Comparison of ENCODE assay signal across 8 cellular contexts in the genomic region with DNA sequence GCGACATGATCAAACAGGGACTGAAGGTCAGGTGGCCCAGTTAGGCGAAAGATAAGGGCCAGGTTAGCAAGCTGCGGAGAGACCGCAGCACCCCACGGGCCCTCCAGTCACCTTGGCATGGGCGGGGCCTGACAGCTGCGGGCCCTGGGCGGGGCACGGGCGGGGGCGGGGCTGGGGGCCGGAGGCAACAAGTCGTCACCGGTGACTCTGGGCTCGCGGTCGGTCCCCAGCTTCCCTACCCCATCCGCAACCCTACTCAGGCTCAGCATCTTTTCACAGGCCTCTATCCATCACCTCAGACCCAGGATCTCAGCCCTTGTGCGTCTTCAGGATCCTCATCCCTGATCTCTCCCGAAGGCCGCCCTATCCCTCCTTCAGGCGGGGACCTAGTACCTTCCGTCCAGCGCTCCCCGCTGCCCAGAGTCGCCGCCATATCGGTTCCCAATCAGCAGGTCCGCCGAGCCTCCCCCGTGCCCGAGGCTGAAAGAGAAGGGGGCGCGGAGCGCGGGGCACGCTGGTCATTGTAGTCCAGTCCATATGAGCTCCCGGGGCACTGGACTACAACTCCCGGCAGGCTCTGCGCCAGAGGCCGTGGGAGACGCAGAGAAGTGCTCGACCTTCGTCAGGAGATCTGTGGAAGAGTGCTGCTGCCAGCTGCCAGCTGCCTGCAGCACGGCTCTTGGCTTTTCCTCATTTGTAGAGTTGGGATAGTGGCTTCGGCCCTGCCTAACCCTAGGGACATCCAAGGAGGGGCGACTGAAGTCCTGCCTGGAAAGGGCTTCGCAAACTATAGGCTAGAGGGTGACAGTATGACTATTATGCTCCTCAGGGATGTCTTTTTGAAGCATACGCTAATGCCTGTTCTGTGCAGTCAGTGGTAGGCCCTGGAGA. TPM values are rescaled to one million over a fixed set of nuclear protein-coding genes. Genes with fewer than 3 reads are reported as not detected.
DNase-seq lines count a peak whose midpoint lies in the region; ATAC-seq and TF ChIP-seq lines count a peak whose summit lies in the region.

A gene (minus strand): TSS at position 513 of the 891 bp plus-strand sequence. CDS start 80 bp downstream, at position 433.

- WGBS in liver, result 5% methylated on average over 49 of the region's 49 CpGs

- H3K27me3 Mint-ChIP-seq in CD14-positive monocyte (ENCODE audit: low read depth in 3 of 3), result peaks cover 0 to 2% (median 0%) of the 10 kb centered on the region in 3 donors
- H3K27me3 Mint-ChIP-seq in activated CD4-positive, alpha-beta memory T cell treated with anti-CD3 and anti-CD28 coated beads for 36 hours, result no peaks in the 10 kb centered on the region

- POLR2A ChIA-PET in activated CD4-positive, alpha-beta memory T cell treated with anti-CD3 and anti-CD28 coated beads for 36 hours (lab: Charles Lee), result interaction anchor here (0.7 to 5.1 kb wide), 15 partner anchors 8 to 124 kb away, joined by 3 to 79 read pairs (median 8); a partner anchor contains a TSS

- ATAC-seq in GM19438 (IDR thresholded peaks at IDR 0.05; ENCODE audit: low read depth, unreplicated experiment), result peak; percentile 91
- peak; percentile 90 for ATAC-seq in HG03571 (IDR thresholded peaks at IDR 0.05; ENCODE audit: unreplicated experiment)

- CTCF ChIA-PET in activated CD4-positive, alpha-beta memory T cell treated with anti-CD3 and anti-CD28 coated beads for 36 hours (lab: Charles Lee), result interaction anchor here (0.7 to 5.8 kb wide), 12 partner anchors 9 to 77 kb away, joined by 3 to 51 read pairs (median 10); a partner anchor contains a TSS

- peak within 1 kb of the TSS; percentile 39 to 82 for H3K9ac ChIP-seq in liver (ENCODE audit: low read depth in 1 of 2, low read length in 2 of 2)

- H3K4me1 ChIP-seq in liver (ENCODE audit: control insufficient read depth in 4 of 4, insufficient read depth in 4 of 4, low read length in 3 of 4), result peaks cover 0 to 11% (median 2%) of the 10 kb centered on the region in 4 donors

- no peaks in the 10 kb centered on the region for H3K27me3 ChIP-seq in dorsolateral prefrontal cortex
- no peaks in the 10 kb centered on the region for H3K27me3 ChIP-seq in liver (ENCODE audit: control insufficient read depth in 4 of 4, insufficient read depth in 4 of 4, low read length in 3 of 4)

- DNase-seq in CD14-positive monocyte (ENCODE audit: low spot score), result peak; percentile 84
- DNase-seq in NCI-H82 treated with DMSO at 0.1 percent for 48 hours (lab: John Stamatoyannopoulos, UW; ENCODE audit: unreplicated experiment), result peak; percentile 68
- DNase-seq in activated CD4-positive, alpha-beta memory T cell treated with anti-CD3 and anti-CD28 coated beads for 36 hours, result peak; percentile 96
- DNase-seq in dorsolateral prefrontal cortex, result peak; percentile 97 to 99 (median 98)
- peak; percentile 88 to 89 for DNase-seq in stimulated activated CD4-positive, alpha-beta T cell treated with anti-CD3 and anti-CD28 coated beads, Interleukin-4, amount 100 ng/mL, for 4 hours

- TF ChIP-seq RAD21 in liver (IDR thresholded peaks at IDR 0.05), result peak in 1 of 2 donors; percentile 26

- H3K9me3 ChIP-seq in liver (ENCODE audit: control insufficient read depth in 4 of 4, low read length in 3 of 4), result no peaks in the 10 kb centered on the region

- H3K4me3 ChIP-seq in dorsolateral prefrontal cortex (peak within 1 kb of the TSS; percentile 61 to 99 (median 92)), liver (ENCODE audit: low read depth in 1 of 3, low read length in 3 of 3) (peak within 1 kb of the TSS; percentile 72 to 90 (median 86))

- peak within 1 kb of the TSS; percentile 98 to 100 (median 100) for H3K27ac Mint-ChIP-seq in CD14-positive monocyte
- H3K27ac Mint-ChIP-seq in activated CD4-positive, alpha-beta memory T cell treated with anti-CD3 and anti-CD28 coated beads for 36 hours, result peak within 1 kb of the TSS; percentile 99

- H3K9me3 Mint-ChIP-seq in CD14-positive monocyte, result no peaks in the 10 kb centered on the region
- H3K9me3 Mint-ChIP-seq in activated CD4-positive, alpha-beta memory T cell treated with anti-CD3 and anti-CD28 coated beads for 36 hours, result no peaks in the 10 kb centered on the region

- intact Hi-C loops in CD14-positive monocyte (cut with micrococcal nuclease) (no loop called here), dorsolateral prefrontal cortex (cut with DNase I) (loop anchor here (5.0 kb wide), 3 partner anchors 73 to 123 kb away; a partner anchor contains a TSS)
- intact Hi-C loops in activated CD4-positive, alpha-beta memory T cell treated with anti-CD3 and anti-CD28 coated beads for 36 hours (cut with micrococcal nuclease), result loop anchor here (1.0 to 5.0 kb wide), 9 partner anchors 8 to 864 kb away; a partner anchor contains a TSS

- H3K27ac ChIP-seq in dorsolateral prefrontal cortex (peak within 1 kb of the TSS; percentile 76 to 99 (median 97)), liver (ENCODE audit: low read depth in 1 of 2, low read length in 2 of 2) (peak within 1 kb of the TSS; percentile 68 to 81)

- no peaks in the 10 kb centered on the region for H3K36me3 ChIP-seq in liver (ENCODE audit: control insufficient read depth in 4 of 4, insufficient read depth in 3 of 4, low read depth in 1 of 4, low read length in 3 of 4)

- peaks cover 23% of the 10 kb centered on the region for H3K4me1 Mint-ChIP-seq in CD14-positive monocyte
- H3K4me1 Mint-ChIP-seq in activated CD4-positive, alpha-beta memory T cell treated with anti-CD3 and anti-CD28 coated beads for 36 hours (ENCODE audit: low read depth), result peaks cover 62% of the 10 kb centered on the region

- TF ChIP-seq CTCF in CD14-positive monocyte (IDR thresholded peaks at IDR 0.05), result no peak
- TF ChIP-seq CTCF in dorsolateral prefrontal cortex (IDR thresholded peaks at IDR 0.05 in 54 of 56, conservative IDR thresholded peaks at IDR 0.05 in 2 of 56; ENCODE audit: low read depth in 1 of 56, partially characterized antibody in 56 of 56), result peak in 40 of 56 donors; percentile 5 to 59 (median 27)
- no peak for TF ChIP-seq CTCF in liver (IDR thresholded peaks at IDR 0.05; ENCODE audit: low read depth, low read length, missing input control)

- H3K4me3 Mint-ChIP-seq in CD14-positive monocyte, result peak within 1 kb of the TSS; percentile 97 to 98
- H3K4me3 Mint-ChIP-seq in activated CD4-positive, alpha-beta memory T cell treated with anti-CD3 and anti-CD28 coated beads for 36 hours, result peak within 1 kb of the TSS; percentile 98

- peaks cover 0 to 2% of the 10 kb centered on the region in 2 donors for H3K36me3 Mint-ChIP-seq in CD14-positive monocyte
- H3K36me3 Mint-ChIP-seq in activated CD4-positive, alpha-beta memory T cell treated with anti-CD3 and anti-CD28 coated beads for 36 hours, result peaks cover 26% of the 10 kb centered on the region

TF ChIP-seq in liver, 16 proteins besides CTCF, POLR2A, EP300 and RAD21:
- TF ChIP-seq YY1 (IDR thresholded peaks at IDR 0.05), result peak; percentile 30
- TF ChIP-seq NR2F2 (IDR thresholded peaks at IDR 0.05), result peak; percentile 38
- TF ChIP-seq, protein P1, sequence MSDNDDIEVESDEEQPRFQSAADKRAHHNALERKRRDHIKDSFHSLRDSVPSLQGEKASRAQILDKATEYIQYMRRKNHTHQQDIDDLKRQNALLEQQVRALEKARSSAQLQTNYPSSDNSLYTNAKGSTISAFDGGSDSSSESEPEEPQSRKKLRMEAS (IDR thresholded peaks at IDR 0.05), result peak; percentile 18
- TF ChIP-seq, protein P2, sequence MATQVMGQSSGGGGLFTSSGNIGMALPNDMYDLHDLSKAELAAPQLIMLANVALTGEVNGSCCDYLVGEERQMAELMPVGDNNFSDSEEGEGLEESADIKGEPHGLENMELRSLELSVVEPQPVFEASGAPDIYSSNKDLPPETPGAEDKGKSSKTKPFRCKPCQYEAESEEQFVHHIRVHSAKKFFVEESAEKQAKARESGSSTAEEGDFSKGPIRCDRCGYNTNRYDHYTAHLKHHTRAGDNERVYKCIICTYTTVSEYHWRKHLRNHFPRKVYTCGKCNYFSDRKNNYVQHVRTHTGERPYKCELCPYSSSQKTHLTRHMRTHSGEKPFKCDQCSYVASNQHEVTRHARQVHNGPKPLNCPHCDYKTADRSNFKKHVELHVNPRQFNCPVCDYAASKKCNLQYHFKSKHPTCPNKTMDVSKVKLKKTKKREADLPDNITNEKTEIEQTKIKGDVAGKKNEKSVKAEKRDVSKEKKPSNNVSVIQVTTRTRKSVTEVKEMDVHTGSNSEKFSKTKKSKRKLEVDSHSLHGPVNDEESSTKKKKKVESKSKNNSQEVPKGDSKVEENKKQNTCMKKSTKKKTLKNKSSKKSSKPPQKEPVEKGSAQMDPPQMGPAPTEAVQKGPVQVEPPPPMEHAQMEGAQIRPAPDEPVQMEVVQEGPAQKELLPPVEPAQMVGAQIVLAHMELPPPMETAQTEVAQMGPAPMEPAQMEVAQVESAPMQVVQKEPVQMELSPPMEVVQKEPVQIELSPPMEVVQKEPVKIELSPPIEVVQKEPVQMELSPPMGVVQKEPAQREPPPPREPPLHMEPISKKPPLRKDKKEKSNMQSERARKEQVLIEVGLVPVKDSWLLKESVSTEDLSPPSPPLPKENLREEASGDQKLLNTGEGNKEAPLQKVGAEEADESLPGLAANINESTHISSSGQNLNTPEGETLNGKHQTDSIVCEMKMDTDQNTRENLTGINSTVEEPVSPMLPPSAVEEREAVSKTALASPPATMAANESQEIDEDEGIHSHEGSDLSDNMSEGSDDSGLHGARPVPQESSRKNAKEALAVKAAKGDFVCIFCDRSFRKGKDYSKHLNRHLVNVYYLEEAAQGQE (IDR thresholded peaks at IDR 0.05), result no peak
- no peak for TF ChIP-seq HNF4A (conservative IDR thresholded peaks at IDR 0.05)
TF ChIP-seq in liver: peak in this region for 3.

RNA-seq across cellular contexts. Expression of the gene that starts here (rescaled TPM):
- polyA plus RNA-seq in CD14-positive monocyte (1 to 10 TPM; 2.2 to 2.6 TPM), liver (under 1 TPM; 0.66 to 0.74 TPM)
- total RNA-seq in activated CD4-positive, alpha-beta memory T cell treated with anti-CD3 and anti-CD28 coated beads for 36 hours, result 10 to 100 TPM; 54.1 to 56.0 TPM
- total RNA-seq in dorsolateral prefrontal cortex (10 to 100 TPM; 26.6 to 69.5 (median 49.7) TPM), liver (1 to 10 TPM in 1 of 2 donors, under 1 TPM in 1; 0.92 to 1.8 TPM)

Comparison
In these comparisons a context has a peak if more than half of its experiments do, and no peak if none do; other contexts are left out.
1. Peak in every context shown above with its lines: DNase-seq, ATAC-seq, H3K4me3 ChIP-seq and H3K27ac ChIP-seq.
2. RNA of the gene that starts here (total RNA-seq): 54.1 to 56.0 TPM in activated CD4-positive, alpha-beta memory T cell treated with anti-CD3 and anti-CD28 coated beads for 36 hours and 26.6 to 69.5 TPM in dorsolateral prefrontal cortex; 0.92 to 1.8 TPM in liver; every median in the first group is over 4 times any median in the second.
3. CTCF ChIP-seq: peak in dorsolateral prefrontal cortex (40 of 56); none in CD14-positive monocyte (single experiment) and liver (single experiment).
4. intact Hi-C loops: an anchor here in activated CD4-positive, alpha-beta memory T cell treated with anti-CD3 and anti-CD28 coated beads for 36 hours (1.0 to 5.0 kb wide) and dorsolateral prefrontal cortex (5.0 kb wide); none called in CD14-positive monocyte.